Comparison of ENCODE assay signal across 8 cellular contexts in the genomic region with DNA sequence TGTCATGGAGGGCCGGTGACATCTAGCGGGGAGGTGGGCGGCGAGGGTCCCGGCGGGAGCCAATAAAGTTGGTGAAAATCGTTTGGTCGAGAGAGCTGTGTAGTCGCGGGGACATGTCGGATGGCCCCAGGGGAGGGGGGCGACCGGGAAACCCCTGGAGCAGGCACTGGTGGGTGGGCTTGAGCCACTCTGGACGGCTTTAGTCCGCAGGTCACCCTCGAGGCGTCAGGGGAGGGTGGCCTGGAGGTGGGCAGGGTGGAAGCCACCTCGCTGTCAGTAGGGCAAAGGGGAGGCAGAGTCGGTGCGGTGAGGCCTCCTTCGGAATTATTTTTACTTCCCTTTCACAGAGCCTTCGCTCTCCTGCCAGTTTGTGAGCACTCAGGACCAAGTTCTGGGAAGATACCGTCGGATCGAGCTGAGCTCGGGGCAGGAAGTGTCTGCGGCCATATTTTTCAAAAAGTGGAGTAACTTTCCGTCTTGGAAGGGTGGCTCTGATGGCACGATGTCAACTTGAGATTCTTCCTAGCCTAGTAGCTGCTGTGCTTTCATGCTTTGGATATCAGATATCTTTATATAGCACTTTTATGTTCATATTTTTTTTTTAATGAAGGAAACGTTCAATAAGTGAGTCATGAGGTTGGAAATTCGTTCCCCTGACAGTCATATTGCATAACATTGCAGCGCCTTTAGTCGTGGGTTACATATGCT. TPM values are rescaled to one million over a fixed set of nuclear protein-coding genes. Genes with fewer than 3 reads are reported as not detected.
DNase-seq lines count a peak whose midpoint lies in the region; ATAC-seq and TF ChIP-seq lines count a peak whose summit lies in the region.

No MANE protein-coding gene starts in this region.

- peaks cover 42% of the 10 kb centered on the region for H3K4me1 Mint-ChIP-seq in T-helper 17 cell

- H3K4me3 ChIP-seq in choroid plexus epithelial cell (ENCODE audit: low read depth, low read length), result peak overlapping the region; percentile 76

- DNase-seq in T-helper 17 cell, result peak; percentile 7 to 19 (median 16)
- peak; percentile 65 for DNase-seq in choroid plexus epithelial cell (ENCODE audit: low read depth)
- peak; percentile 44 for DNase-seq in kidney glomerular epithelial cell (lab: John Stamatoyannopoulos, UW)
- peak; percentile 31 to 37 for DNase-seq in stimulated activated CD4-positive, alpha-beta T cell treated with anti-CD3 and anti-CD28 coated beads, Interleukin-2, amount 100 ng/mL, for 24 hours

- peaks cover 3% of the 10 kb centered on the region for H3K36me3 Mint-ChIP-seq in T-helper 17 cell (ENCODE audit: low read depth)

- peak overlapping the region; percentile 99 for H3K4me3 Mint-ChIP-seq in T-helper 17 cell

- no peaks in the 10 kb centered on the region for H3K9me3 ChIP-seq in T-helper 17 cell (ENCODE audit: control insufficient read depth, low read length, poor library complexity, severe bottlenecking)

- H3K27ac Mint-ChIP-seq in T-helper 17 cell, result peak overlapping the region; percentile 100

- ATAC-seq in HG03432 (IDR thresholded peaks at IDR 0.05; ENCODE audit: unreplicated experiment) (peak; percentile 2), T-helper 17 cell (no peak), GM21723 (IDR thresholded peaks at IDR 0.05; ENCODE audit: unreplicated experiment) (no peak), HG02623 (IDR thresholded peaks at IDR 0.05; ENCODE audit: unreplicated experiment) (no peak), HG02973 (IDR thresholded peaks at IDR 0.05; ENCODE audit: unreplicated experiment) (no peak)

- no peak for TF ChIP-seq CTCF in choroid plexus epithelial cell (conservative IDR thresholded peaks at IDR 0.05; ENCODE audit: low read depth, low read length)

- no peaks in the 10 kb centered on the region for H3K27me3 Mint-ChIP-seq in T-helper 17 cell

RNA-seq across cellular contexts. Expression of gene WBP11, which starts 28.2 kb away (rescaled TPM):
- total RNA-seq in T-helper 17 cell, result 100 to 1,000 TPM; 124 to 129 TPM

RNA-seq across cellular contexts. Expression of gene C12orf60, which starts 28.4 kb away (rescaled TPM):
- under 1 TPM in 1 of 2 donors, not detected in 1; 0.27 TPM for total RNA-seq in T-helper 17 cell

RNA-seq across cellular contexts. Expression of gene SMCO3, which starts 38.9 kb away (rescaled TPM):
- total RNA-seq in T-helper 17 cell, result not detected
